In the genomic region with DNA sequence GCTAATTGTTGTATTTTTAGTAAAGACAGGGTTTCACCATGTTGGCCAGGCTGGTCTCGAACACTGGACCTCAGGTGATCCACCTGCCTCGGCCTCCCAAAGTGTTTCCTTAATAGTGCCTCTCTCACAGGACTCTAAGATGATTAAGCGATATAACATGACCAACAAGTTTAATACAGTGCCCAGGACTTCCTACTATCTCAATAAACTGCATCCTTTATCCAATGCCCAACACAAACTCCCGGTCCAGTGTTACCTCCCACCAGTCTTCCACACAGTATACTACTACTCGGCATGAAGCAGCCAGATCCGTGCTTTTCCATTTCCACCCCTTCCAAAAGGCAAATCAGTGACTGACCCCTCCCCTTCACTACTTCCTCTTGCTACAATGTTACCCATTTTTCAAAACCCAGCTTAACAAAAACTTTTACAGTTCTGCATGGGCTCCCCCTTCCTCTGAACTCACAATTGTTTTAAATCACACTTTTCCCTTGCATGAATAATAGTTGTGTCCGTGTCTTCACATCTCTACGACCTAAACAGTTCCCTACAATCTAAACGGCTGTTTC, we compare ENCODE assay signal across 8 cellular contexts.
DNase-seq lines count a peak whose midpoint lies in the region; ATAC-seq and TF ChIP-seq lines count a peak whose summit lies in the region.

No MANE protein-coding gene starts in this region.

- H3K9ac ChIP-seq in mucosa of stomach (ENCODE audit: low read length) = peak overlapping the region; percentile 83

- in situ Hi-C loops in KBM-7 (cut with MboI; ENCODE audit: low pct_unique_long_range_greater_than_20kb, low sequenced_read_pairs) = no loop called here
- in situ Hi-C loops in brain microvascular endothelial cell (cut with HindIII; ENCODE audit: low pct_ligation_motif_present, low sequenced_read_pairs) = no loop called here

- H3K4me3 ChIP-seq in AG10803 (ENCODE audit: low read length) (peak overlapping the region; percentile 98), brain microvascular endothelial cell (ENCODE audit: low read depth, low read length) (peak overlapping the region; percentile 93), mucosa of stomach (ENCODE audit: low read length) (peak overlapping the region; percentile 51)

- peaks cover 7% of the 10 kb centered on the region for H3K4me1 ChIP-seq in mucosa of stomach (ENCODE audit: control insufficient read depth, insufficient read depth, low read length)

- peaks cover 48% of the 10 kb centered on the region for H3K36me3 ChIP-seq in brain microvascular endothelial cell (replicated peaks)
- H3K36me3 ChIP-seq in mucosa of stomach (ENCODE audit: control insufficient read depth, insufficient read depth, low read length) = peaks cover 17% of the 10 kb centered on the region

- DNase-seq in AG10803 (ENCODE audit: low read depth) = no peak
- peak; percentile 46 for DNase-seq in KBM-7
- DNase-seq in brain microvascular endothelial cell = no peak
- no peak for DNase-seq in ecto neural progenitor cell (ENCODE audit: low spot score)
- no peak for DNase-seq in caudate nucleus (lab: John Stamatoyannopoulos, UW)
- no peak for DNase-seq in HPDE6-E6E7 (ENCODE audit: extremely low spot score)

- ATAC-seq in HG03025 (IDR thresholded peaks at IDR 0.05; ENCODE audit: low FRiP score, unreplicated experiment) = no peak

- H3K27ac ChIP-seq in brain microvascular endothelial cell = no peak overlapping the region
- no peak overlapping the region for H3K27ac ChIP-seq in caudate nucleus (ENCODE audit: low read depth, low read length)

- no peaks in the 10 kb centered on the region for H3K27me3 ChIP-seq in brain microvascular endothelial cell (replicated peaks)
- H3K27me3 ChIP-seq in mucosa of stomach (ENCODE audit: control insufficient read depth, insufficient read depth, low read length) = no peaks in the 10 kb centered on the region

- TF ChIP-seq CTCF in AG10803 (conservative IDR thresholded peaks at IDR 0.05; ENCODE audit: low read length) (no peak), brain microvascular endothelial cell (IDR thresholded peaks at IDR 0.05; ENCODE audit: low read depth, low read length, missing control alignments) (no peak)

- H3K9me3 ChIP-seq in mucosa of stomach (ENCODE audit: control insufficient read depth, low read length) = no peaks in the 10 kb centered on the region
